ENCODE assay signal across 8 cellular contexts in genomic region chr19:55005684-55006488, GRCh38. TPM values are rescaled to one million over a fixed set of nuclear protein-coding genes. Genes with fewer than 3 reads are reported as not detected.
DNase-seq lines count a peak whose midpoint lies in the region; ATAC-seq and TF ChIP-seq lines count a peak whose summit lies in the region.

No MANE protein-coding gene starts in this region.

- DNase-seq in DMS53 treated with DMSO at 0.1 percent for 48 hours (lab: John Stamatoyannopoulos, UW; ENCODE audit: unreplicated experiment) (peak; percentile 5), NCI-H82 treated with DMSO at 0.1 percent for 48 hours (lab: John Stamatoyannopoulos, UW; ENCODE audit: unreplicated experiment) (peak; percentile 13), epithelial cell of prostate (ENCODE audit: low read depth, low spot score) (peak; percentile 27), thyroid gland (peak; percentile 18 to 31), epidermal melanocyte (ENCODE audit: insufficient read length, low spot score) (no peak)
- peak; percentile 79 for DNase-seq in activated CD8-positive, alpha-beta T cell treated with anti-CD3 and anti-CD28 coated beads, Interleukin-2, amount 10 ng/mL, durations not matched to agents 7 days and 5 days

- peak overlapping the region; percentile 79 for H3K4me3 Mint-ChIP-seq in activated CD8-positive, alpha-beta T cell treated with anti-CD3 and anti-CD28 coated beads, Interleukin-2, amount 10 ng/mL, durations not matched to agents 7 days and 5 days

- H3K36me3 ChIP-seq in neuron (ENCODE audit: insufficient read depth, low read length), result no peaks in the 10 kb centered on the region
- no peaks in the 10 kb centered on the region for H3K36me3 ChIP-seq in thyroid gland

- peaks cover 16% of the 10 kb centered on the region for H3K9me3 Mint-ChIP-seq in activated CD8-positive, alpha-beta T cell treated with anti-CD3 and anti-CD28 coated beads, Interleukin-2, amount 10 ng/mL, durations not matched to agents 7 days and 5 days (ENCODE audit: insufficient read depth)

- H3K36me3 Mint-ChIP-seq in activated CD8-positive, alpha-beta T cell treated with anti-CD3 and anti-CD28 coated beads, Interleukin-2, amount 10 ng/mL, durations not matched to agents 7 days and 5 days (ENCODE audit: low read depth), result peaks cover 66% of the 10 kb centered on the region

- peak overlapping the region; percentile 93 for H2AFZ ChIP-seq in neuron (ENCODE audit: low read depth, low read length)

- intact Hi-C loops in thyroid gland (cut with DNase I), result no loop called here

- H3K4me3 ChIP-seq in neuron (ENCODE audit: low read length) (peak overlapping the region; percentile 99), thyroid gland (replicated peaks in 1 of 3) (peak overlapping the region in 1 of 3 donors; percentile 23)

- H3K27me3 ChIP-seq in neuron (ENCODE audit: insufficient read depth, low read length) (peaks cover 16% of the 10 kb centered on the region), thyroid gland (no peaks in the 10 kb centered on the region)

- peak; percentile 43 for ATAC-seq in HG02852 (IDR thresholded peaks at IDR 0.05; ENCODE audit: unreplicated experiment)
- peak; percentile 85 for ATAC-seq in activated CD8-positive, alpha-beta T cell treated with anti-CD3 and anti-CD28 coated beads, Interleukin-2, amount 10 ng/mL, durations not matched to agents 7 days and 5 days

- peaks cover 2% of the 10 kb centered on the region for H3K27me3 Mint-ChIP-seq in activated CD8-positive, alpha-beta T cell treated with anti-CD3 and anti-CD28 coated beads, Interleukin-2, amount 10 ng/mL, durations not matched to agents 7 days and 5 days (ENCODE audit: low read depth)

- peaks cover 47% of the 10 kb centered on the region for H3K4me1 Mint-ChIP-seq in activated CD8-positive, alpha-beta T cell treated with anti-CD3 and anti-CD28 coated beads, Interleukin-2, amount 10 ng/mL, durations not matched to agents 7 days and 5 days (ENCODE audit: low read depth)

- peak overlapping the region; percentile 84 for H3K27ac Mint-ChIP-seq in activated CD8-positive, alpha-beta T cell treated with anti-CD3 and anti-CD28 coated beads, Interleukin-2, amount 10 ng/mL, durations not matched to agents 7 days and 5 days

- CTCF ChIA-PET in activated CD8-positive, alpha-beta T cell treated with anti-CD3 and anti-CD28 coated beads, Interleukin-2, amount 10 ng/mL, durations not matched to agents 7 days and 5 days (lab: Charles Lee), result interaction anchor here (1.6 kb wide), 1 partner anchor 125 kb away, joined by 5 read pairs; no protein-coding TSS in a partner anchor

- TF ChIP-seq POLR2A in thyroid gland (IDR thresholded peaks at IDR 0.05), result peak in 1 of 2 donors; percentile 39

- peaks cover 3% of the 10 kb centered on the region for H3K4me1 ChIP-seq in neuron (ENCODE audit: insufficient read depth, low read length)
- H3K4me1 ChIP-seq in thyroid gland, result peaks cover 0 to 5% of the 10 kb centered on the region in 2 donors

- 51 to 58% methylated on average over 10 of the region's 10 CpGs for WGBS in thyroid gland, 2 donors

- TF ChIP-seq CTCF in thyroid gland (IDR thresholded peaks at IDR 0.05), result no peak

- peak overlapping the region; percentile 61 for H3K27ac ChIP-seq in epithelial cell of prostate
- no peak overlapping the region for H3K27ac ChIP-seq in thyroid gland

- H3K9me3 ChIP-seq in neuron (ENCODE audit: low read length) (peaks cover 9% of the 10 kb centered on the region), thyroid gland (no peaks in the 10 kb centered on the region)

- POLR2A ChIA-PET in activated CD8-positive, alpha-beta T cell treated with anti-CD3 and anti-CD28 coated beads, Interleukin-2, amount 10 ng/mL, durations not matched to agents 7 days and 5 days (lab: Charles Lee), result no interaction called here

RNA-seq across cellular contexts. Expression of gene GP6, which starts 32.2 kb away (rescaled TPM):
- under 1 TPM; 0.39 to 0.58 TPM for total RNA-seq in activated CD8-positive, alpha-beta T cell treated with anti-CD3 and anti-CD28 coated beads, Interleukin-2, amount 10 ng/mL, durations not matched to agents 7 days and 5 days
- total RNA-seq in thyroid gland, result under 1 TPM in 1 of 4 donors, not detected in 3; 0.78 TPM

RNA-seq across cellular contexts. Expression of gene NLRP2, which starts 39.7 kb away (rescaled TPM):
- 10 to 100 TPM; 22.8 to 26.8 TPM for total RNA-seq in activated CD8-positive, alpha-beta T cell treated with anti-CD3 and anti-CD28 coated beads, Interleukin-2, amount 10 ng/mL, durations not matched to agents 7 days and 5 days
- total RNA-seq in thyroid gland, result 10 to 100 TPM in 3 of 4 donors, 1 to 10 TPM in 1; 3.1 to 17.6 (median 11.1) TPM

RNA-seq across cellular contexts. Expression of gene RDH13, which starts 57.1 kb away (rescaled TPM):
- total RNA-seq in activated CD8-positive, alpha-beta T cell treated with anti-CD3 and anti-CD28 coated beads, Interleukin-2, amount 10 ng/mL, durations not matched to agents 7 days and 5 days, result 10 to 100 TPM; 30.9 to 33.1 TPM
- 10 to 100 TPM; 35.7 to 44.1 (median 38.3) TPM for total RNA-seq in thyroid gland

RNA-seq across cellular contexts. Expression of gene NLRP7, which starts 58.6 kb away (rescaled TPM):
- total RNA-seq in activated CD8-positive, alpha-beta T cell treated with anti-CD3 and anti-CD28 coated beads, Interleukin-2, amount 10 ng/mL, durations not matched to agents 7 days and 5 days, result not detected
- not detected for total RNA-seq in thyroid gland
